ENCODE assay signal across 16 cellular contexts in genomic region chr10:49647985-49648795, GRCh38. TPM values are rescaled to one million over a fixed set of nuclear protein-coding genes. Genes with fewer than 3 reads are reported as not detected.
"Had no signal": no experiment of that assay in that cellular context is flagged by ENCODE, and none has a peak within 500 bp of the region (broad histone marks: within the 10 kb centered on the region; RNA-seq: fewer than 3 reads in every experiment).

No MANE protein-coding gene starts in this region.

- H3K36me3 Mint-ChIP-seq: activated naive CD8-positive, alpha-beta T cell treated with anti-CD3 and anti-CD28 coated beads, Interleukin-2, amount 10 ng/mL, durations not matched to agents 7 days and 5 days; brain; immature natural killer cell; stimulated activated memory B cell treated with anti-CD40 and anti-IgM and Interleukin-4, amounts not matched to agents 10 μg/mL and 1 μg/mL and 100 μg/mL, for 72 hours had no signal

- H3K4me3 Mint-ChIP-seq: activated CD4-positive, alpha-beta T cell treated with anti-CD3 and anti-CD28 coated beads, Interleukin-2, amount 10 ng/mL, durations not matched to agents 7 days and 5 days; brain; central memory CD8-positive, alpha-beta T cell; immature natural killer cell; stimulated activated memory B cell treated with anti-CD40 and anti-IgM and Interleukin-4, amounts not matched to agents 10 μg/mL and 1 μg/mL and 100 μg/mL, for 72 hours had no signal

- H3K27ac ChIP-seq: foreskin keratinocyte, neutrophil, tibial nerve had no signal

- H3K4me3 ChIP-seq: tibial nerve had no signal

- H3K27me3 ChIP-seq: tibial nerve had no signal

- H3K36me3 ChIP-seq: neutrophil, tibial nerve had no signal

- H3K9me3 Mint-ChIP-seq: activated CD4-positive, alpha-beta T cell treated with anti-CD3 and anti-CD28 coated beads, Interleukin-2, amount 10 ng/mL, durations not matched to agents 7 days and 5 days; activated naive CD8-positive, alpha-beta T cell treated with anti-CD3 and anti-CD28 coated beads, Interleukin-2, amount 10 ng/mL, durations not matched to agents 7 days and 5 days; brain; central memory CD8-positive, alpha-beta T cell; immature natural killer cell; stimulated activated memory B cell treated with anti-CD40 and anti-IgM and Interleukin-4, amounts not matched to agents 10 μg/mL and 1 μg/mL and 100 μg/mL, for 72 hours had no signal

- DNase-seq: activated CD4-positive, alpha-beta T cell treated with anti-CD3 and anti-CD28 coated beads, Interleukin-2, amount 10 ng/mL, durations not matched to agents 7 days and 5 days; activated naive CD8-positive, alpha-beta T cell treated with anti-CD3 and anti-CD28 coated beads, Interleukin-2, amount 10 ng/mL, durations not matched to agents 7 days and 5 days; activated T-cell treated with anti-CD3 and anti-CD28 coated beads, Interleukin-2, amount 50 U/mL, for 48 hours; effector memory CD4-positive, alpha-beta T cell; foreskin keratinocyte; immature natural killer cell; left cardiac atrium; stimulated activated CD4-positive, alpha-beta T cell treated with anti-CD3 and anti-CD28 coated beads, Interleukin-2, amount 100 ng/mL, for 48 hours; substantia nigra had no signal

- H3K4me1 Mint-ChIP-seq: brain, immature natural killer cell had no signal

- H3K27ac Mint-ChIP-seq: activated CD4-positive, alpha-beta T cell treated with anti-CD3 and anti-CD28 coated beads, Interleukin-2, amount 10 ng/mL, durations not matched to agents 7 days and 5 days; activated naive CD8-positive, alpha-beta T cell treated with anti-CD3 and anti-CD28 coated beads, Interleukin-2, amount 10 ng/mL, durations not matched to agents 7 days and 5 days; brain; immature natural killer cell; stimulated activated memory B cell treated with anti-CD40 and anti-IgM and Interleukin-4, amounts not matched to agents 10 μg/mL and 1 μg/mL and 100 μg/mL, for 72 hours had no signal

- H3K4me1 ChIP-seq: foreskin keratinocyte, tibial nerve had no signal

- H3K9me3 ChIP-seq: neutrophil, tibial nerve had no signal

RNA-seq across cellular contexts. Expression of gene C10orf53, which starts 31.3 kb away (rescaled TPM):
- total RNA-seq: activated CD4-positive, alpha-beta T cell treated with anti-CD3 and anti-CD28 coated beads, Interleukin-2, amount 10 ng/mL, durations not matched to agents 7 days and 5 days; activated naive CD8-positive, alpha-beta T cell treated with anti-CD3 and anti-CD28 coated beads, Interleukin-2, amount 10 ng/mL, durations not matched to agents 7 days and 5 days; foreskin keratinocyte; left cardiac atrium; lung microvascular endothelial cell; renal cortical epithelial cell; tibial nerve had no signal

RNA-seq across cellular contexts. Expression of gene CHAT, which starts 34.4 kb away (rescaled TPM):
- total RNA-seq: activated CD4-positive, alpha-beta T cell treated with anti-CD3 and anti-CD28 coated beads, Interleukin-2, amount 10 ng/mL, durations not matched to agents 7 days and 5 days; activated naive CD8-positive, alpha-beta T cell treated with anti-CD3 and anti-CD28 coated beads, Interleukin-2, amount 10 ng/mL, durations not matched to agents 7 days and 5 days; foreskin keratinocyte; left cardiac atrium; lung microvascular endothelial cell; renal cortical epithelial cell; tibial nerve had no signal

RNA-seq across cellular contexts. Expression of gene SLC18A3, which starts 38.1 kb away (rescaled TPM):
- total RNA-seq: activated CD4-positive, alpha-beta T cell treated with anti-CD3 and anti-CD28 coated beads, Interleukin-2, amount 10 ng/mL, durations not matched to agents 7 days and 5 days; activated naive CD8-positive, alpha-beta T cell treated with anti-CD3 and anti-CD28 coated beads, Interleukin-2, amount 10 ng/mL, durations not matched to agents 7 days and 5 days; foreskin keratinocyte; left cardiac atrium; lung microvascular endothelial cell; tibial nerve had no signal
